In genomic region chrX:136523770-136524169, GRCh38 we compare ENCODE assay signal across 21 cellular contexts. TPM values are rescaled to one million over a fixed set of nuclear protein-coding genes. Genes with fewer than 3 reads are reported as not detected.
DNase-seq lines count a peak whose midpoint lies in the region; ATAC-seq and TF ChIP-seq lines count a peak whose summit lies in the region.
"Had no signal": no experiment of that assay in that cellular context is flagged by ENCODE, and none has a peak within 500 bp of the region (broad histone marks: within the 10 kb centered on the region; RNA-seq: fewer than 3 reads in every experiment).

No MANE protein-coding gene starts in this region.

- no peaks in the 10 kb centered on the region for H3K9me2 ChIP-seq in PC-3 (replicated peaks; ENCODE audit: low read length)

- H3K9me3 ChIP-seq in PC-3 (ENCODE audit: low read length) (no peaks in the 10 kb centered on the region), mucosa of descending colon (no peaks in the 10 kb centered on the region)
- H3K9me3 ChIP-seq: BLaER1, Caco-2 had no signal

- no peak overlapping the region for H3K4me2 ChIP-seq in PC-3 (ENCODE audit: low read length)
- H3K4me2 ChIP-seq: BLaER1 had no signal

- no peaks in the 10 kb centered on the region for H3K4me1 Mint-ChIP-seq in T-helper 1 cell treated with Interleukin-12 subunit alpha and Interleukin-12 subunit beta and Interleukin-4 antibody, amounts not matched to agents 30 μg/mL and 1 μg/mL, for 36 hours (ENCODE audit: low read depth)
- H3K4me1 Mint-ChIP-seq in central memory CD8-positive, alpha-beta T cell, result no peaks in the 10 kb centered on the region

- POLR2A ChIA-PET in PC-3 (lab: Charles Lee; ENCODE audit: unreplicated experiment), result no interaction called here

- H3K27me3 ChIP-seq in PC-3 (ENCODE audit: low read length), result no peaks in the 10 kb centered on the region

- no peaks in the 10 kb centered on the region for H3K36me3 ChIP-seq in PC-3 (ENCODE audit: low read depth, low read length)
- H3K36me3 ChIP-seq in mucosa of descending colon (ENCODE audit: low read depth), result no peaks in the 10 kb centered on the region
- H3K36me3 ChIP-seq: BLaER1 had no signal

- H3K9ac ChIP-seq in PC-3 (ENCODE audit: low read length), result no peak overlapping the region
- H3K9ac ChIP-seq: BLaER1, GM23248 had no signal

- no peak overlapping the region for H3K4me3 ChIP-seq in PC-3 (ENCODE audit: low read length)
- no peak overlapping the region for H3K4me3 ChIP-seq in mucosa of descending colon
- H3K4me3 ChIP-seq: BLaER1, GM23248 had no signal

- H3K36me3 Mint-ChIP-seq in T-helper 1 cell treated with Interleukin-12 subunit alpha and Interleukin-12 subunit beta and Interleukin-4 antibody, amounts not matched to agents 30 μg/mL and 1 μg/mL, for 36 hours (ENCODE audit: low read depth), result peaks cover 3% of the 10 kb centered on the region
- no peaks in the 10 kb centered on the region for H3K36me3 Mint-ChIP-seq in central memory CD8-positive, alpha-beta T cell (ENCODE audit: insufficient read depth)
- H3K36me3 Mint-ChIP-seq: CD4-positive, CD25-positive, alpha-beta regulatory T cell; CD8-positive, alpha-beta T cell had no signal

- no peak overlapping the region for H2AFZ ChIP-seq in PC-3 (ENCODE audit: low read length)
- H2AFZ ChIP-seq: GM23248 had no signal

- H3K27ac Mint-ChIP-seq in T-helper 1 cell treated with Interleukin-12 subunit alpha and Interleukin-12 subunit beta and Interleukin-4 antibody, amounts not matched to agents 30 μg/mL and 1 μg/mL, for 36 hours, result peak overlapping the region; percentile 24
- H3K27ac Mint-ChIP-seq in central memory CD8-positive, alpha-beta T cell (ENCODE audit: low read depth), result peak overlapping the region; percentile 39
- H3K27ac Mint-ChIP-seq: B cell; CD4-positive, CD25-positive, alpha-beta regulatory T cell; CD8-positive, alpha-beta T cell had no signal

- no peaks in the 10 kb centered on the region for H3F3A ChIP-seq in PC-3 (ENCODE audit: low read length, unreplicated experiment)

- no peak overlapping the region for H3K4me3 Mint-ChIP-seq in T-helper 1 cell treated with Interleukin-12 subunit alpha and Interleukin-12 subunit beta and Interleukin-4 antibody, amounts not matched to agents 30 μg/mL and 1 μg/mL, for 36 hours
- H3K4me3 Mint-ChIP-seq in central memory CD8-positive, alpha-beta T cell, result no peak overlapping the region
- H3K4me3 Mint-ChIP-seq: B cell; CD4-positive, CD25-positive, alpha-beta regulatory T cell; CD8-positive, alpha-beta T cell had no signal

- intact Hi-C loops in PC-3 (cut with micrococcal nuclease), result no loop called here
- intact Hi-C loops in mucosa of descending colon (cut with DNase I, micrococcal nuclease), result no loop called here

- peaks cover 38% of the 10 kb centered on the region for H3K4me1 ChIP-seq in PC-3 (ENCODE audit: insufficient read depth, low read length)
- H3K4me1 ChIP-seq in mucosa of descending colon (ENCODE audit: low read depth), result no peaks in the 10 kb centered on the region
- H3K4me1 ChIP-seq: BLaER1, Caco-2 had no signal

- no peak for TF ChIP-seq CTCF in PC-3 (conservative IDR thresholded peaks at IDR 0.05; ENCODE audit: low read depth, low read length)
- no peak for TF ChIP-seq CTCF in mucosa of descending colon (IDR thresholded peaks at IDR 0.05)

- no peak overlapping the region for H3K27ac ChIP-seq in PC-3 (ENCODE audit: low read length)
- H3K27ac ChIP-seq: 22Rv1, BLaER1, C4-2B, GM23248 had no signal

- H3K9me3 Mint-ChIP-seq in T-helper 1 cell treated with Interleukin-12 subunit alpha and Interleukin-12 subunit beta and Interleukin-4 antibody, amounts not matched to agents 30 μg/mL and 1 μg/mL, for 36 hours, result no peaks in the 10 kb centered on the region
- H3K9me3 Mint-ChIP-seq in central memory CD8-positive, alpha-beta T cell, result no peaks in the 10 kb centered on the region
- H3K9me3 Mint-ChIP-seq: CD8-positive, alpha-beta T cell had no signal

- BruUV-seq in PC-3 (replicated peaks; lab: Mats Ljungman, UMichigan), result no TSS peak

- no peaks in the 10 kb centered on the region for H3K27me3 Mint-ChIP-seq in T-helper 1 cell treated with Interleukin-12 subunit alpha and Interleukin-12 subunit beta and Interleukin-4 antibody, amounts not matched to agents 30 μg/mL and 1 μg/mL, for 36 hours (ENCODE audit: low read depth)
- no peaks in the 10 kb centered on the region for H3K27me3 Mint-ChIP-seq in central memory CD8-positive, alpha-beta T cell

- ATAC-seq in PC-3, result peak; percentile 66
- ATAC-seq in central memory CD8-positive, alpha-beta T cell (replicated peaks; ENCODE audit: extremely low read depth, poor library complexity, severe bottlenecking), result no peak
- ATAC-seq in mucosa of descending colon, result peak; percentile 69
- ATAC-seq: CD8-positive, alpha-beta T cell had no signal

- H4K20me1 ChIP-seq in PC-3 (ENCODE audit: low read length), result no peaks in the 10 kb centered on the region
- H4K20me1 ChIP-seq: BLaER1 had no signal

- DNase-seq in T-helper 1 cell (no peak), PC-3 (no peak), mucosa of descending colon (no peak), NCI-H82 treated with DMSO at 0.1 percent for 48 hours (lab: John Stamatoyannopoulos, UW; ENCODE audit: unreplicated experiment) (no peak), SKM-1 (lab: John Stamatoyannopoulos, UW; ENCODE audit: unreplicated experiment) (no peak), SKM-1 treated with dmso at 0.1 percent for 144 hours (lab: John Stamatoyannopoulos, UW; ENCODE audit: unreplicated experiment) (no peak)
- no peak for DNase-seq in central memory CD8-positive, alpha-beta T cell (ENCODE audit: low spot score in 2 of 2)
- DNase-seq: Caco-2; CD4-positive, CD25-positive, alpha-beta regulatory T cell; CD8-positive, alpha-beta T cell; DMS153; DND-41; GM23248; H7; HCEC 1CT had no signal

- no peaks in the 10 kb centered on the region for H3K79me2 ChIP-seq in PC-3 (ENCODE audit: low read length)

- CTCF ChIA-PET in PC-3 (lab: Charles Lee), result interaction anchor here (0.6 kb wide), 1 partner anchor 51 kb away, joined by 3 read pairs; no protein-coding TSS in a partner anchor

RNA-seq across cellular contexts. Expression of gene VGLL1, which starts 8.2 kb away (rescaled TPM):
- total RNA-seq in PC-3 (2014; rRNA removed) (4.2 and 5.3 TPM in 2 replicates), mucosa of descending colon (not detected)
- total RNA-seq: B cell; CD4-positive, CD25-positive, alpha-beta regulatory T cell; CD8-positive, alpha-beta T cell; GM23248; H1; H7 had no signal

RNA-seq across cellular contexts. Expression of gene HTATSF1, which starts 26.4 kb away (rescaled TPM):
- total RNA-seq in PC-3 (2014; rRNA removed) (74.7 and 97.9 TPM in 2 replicates), mucosa of descending colon (10 to 100 TPM; 28.1 to 35.8 (median 29.2) TPM)

RNA-seq across cellular contexts. Expression of gene BRS3, which starts 36.0 kb away (rescaled TPM):
- total RNA-seq in PC-3 (2014; rRNA removed), result not detected in 2 replicates
- total RNA-seq in mucosa of descending colon, result not detected
- total RNA-seq: B cell; Caco-2; CD4-positive, CD25-positive, alpha-beta regulatory T cell; CD8-positive, alpha-beta T cell; GM23248; H1; H7 had no signal
